In the genomic region with DNA sequence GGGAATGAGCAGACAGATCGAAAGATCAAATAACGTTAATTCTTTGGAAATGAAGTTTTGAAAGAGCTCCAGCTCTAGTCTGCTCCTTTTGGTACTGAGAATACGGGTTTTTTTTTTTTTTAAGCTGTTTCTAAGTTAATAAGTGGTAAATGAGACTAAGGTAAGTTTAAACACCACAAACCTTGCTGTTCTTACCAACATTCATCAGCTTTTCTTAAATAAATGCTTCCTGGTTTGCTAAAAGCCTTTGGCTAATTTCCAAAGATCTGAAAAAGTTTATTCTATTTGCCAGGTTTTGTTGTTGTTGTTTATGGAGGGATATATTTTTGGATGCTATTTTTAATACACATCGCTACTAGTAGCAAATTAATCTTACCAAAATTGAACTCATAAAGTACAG, we compare ENCODE assay signal across 1 cellular context.
TF ChIP-seq lines count a peak whose summit lies in the region.

No MANE protein-coding gene starts in this region.

TF ChIP-seq in K562, 482 proteins besides CTCF, POLR2A, EP300 and RAD21:
- TF ChIP-seq, protein P1, sequence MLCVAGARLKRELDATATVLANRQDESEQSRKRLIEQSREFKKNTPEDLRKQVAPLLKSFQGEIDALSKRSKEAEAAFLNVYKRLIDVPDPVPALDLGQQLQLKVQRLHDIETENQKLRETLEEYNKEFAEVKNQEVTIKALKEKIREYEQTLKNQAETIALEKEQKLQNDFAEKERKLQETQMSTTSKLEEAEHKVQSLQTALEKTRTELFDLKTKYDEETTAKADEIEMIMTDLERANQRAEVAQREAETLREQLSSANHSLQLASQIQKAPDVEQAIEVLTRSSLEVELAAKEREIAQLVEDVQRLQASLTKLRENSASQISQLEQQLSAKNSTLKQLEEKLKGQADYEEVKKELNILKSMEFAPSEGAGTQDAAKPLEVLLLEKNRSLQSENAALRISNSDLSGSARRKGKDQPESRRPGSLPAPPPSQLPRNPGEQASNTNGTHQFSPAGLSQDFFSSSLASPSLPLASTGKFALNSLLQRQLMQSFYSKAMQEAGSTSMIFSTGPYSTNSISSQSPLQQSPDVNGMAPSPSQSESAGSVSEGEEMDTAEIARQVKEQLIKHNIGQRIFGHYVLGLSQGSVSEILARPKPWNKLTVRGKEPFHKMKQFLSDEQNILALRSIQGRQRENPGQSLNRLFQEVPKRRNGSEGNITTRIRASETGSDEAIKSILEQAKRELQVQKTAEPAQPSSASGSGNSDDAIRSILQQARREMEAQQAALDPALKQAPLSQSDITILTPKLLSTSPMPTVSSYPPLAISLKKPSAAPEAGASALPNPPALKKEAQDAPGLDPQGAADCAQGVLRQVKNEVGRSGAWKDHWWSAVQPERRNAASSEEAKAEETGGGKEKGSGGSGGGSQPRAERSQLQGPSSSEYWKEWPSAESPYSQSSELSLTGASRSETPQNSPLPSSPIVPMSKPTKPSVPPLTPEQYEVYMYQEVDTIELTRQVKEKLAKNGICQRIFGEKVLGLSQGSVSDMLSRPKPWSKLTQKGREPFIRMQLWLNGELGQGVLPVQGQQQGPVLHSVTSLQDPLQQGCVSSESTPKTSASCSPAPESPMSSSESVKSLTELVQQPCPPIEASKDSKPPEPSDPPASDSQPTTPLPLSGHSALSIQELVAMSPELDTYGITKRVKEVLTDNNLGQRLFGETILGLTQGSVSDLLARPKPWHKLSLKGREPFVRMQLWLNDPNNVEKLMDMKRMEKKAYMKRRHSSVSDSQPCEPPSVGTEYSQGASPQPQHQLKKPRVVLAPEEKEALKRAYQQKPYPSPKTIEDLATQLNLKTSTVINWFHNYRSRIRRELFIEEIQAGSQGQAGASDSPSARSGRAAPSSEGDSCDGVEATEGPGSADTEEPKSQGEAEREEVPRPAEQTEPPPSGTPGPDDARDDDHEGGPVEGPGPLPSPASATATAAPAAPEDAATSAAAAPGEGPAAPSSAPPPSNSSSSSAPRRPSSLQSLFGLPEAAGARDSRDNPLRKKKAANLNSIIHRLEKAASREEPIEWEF (CRISPR knock-in tag; IDR thresholded peaks at IDR 0.05), result no peak
- TF ChIP-seq, protein P2, sequence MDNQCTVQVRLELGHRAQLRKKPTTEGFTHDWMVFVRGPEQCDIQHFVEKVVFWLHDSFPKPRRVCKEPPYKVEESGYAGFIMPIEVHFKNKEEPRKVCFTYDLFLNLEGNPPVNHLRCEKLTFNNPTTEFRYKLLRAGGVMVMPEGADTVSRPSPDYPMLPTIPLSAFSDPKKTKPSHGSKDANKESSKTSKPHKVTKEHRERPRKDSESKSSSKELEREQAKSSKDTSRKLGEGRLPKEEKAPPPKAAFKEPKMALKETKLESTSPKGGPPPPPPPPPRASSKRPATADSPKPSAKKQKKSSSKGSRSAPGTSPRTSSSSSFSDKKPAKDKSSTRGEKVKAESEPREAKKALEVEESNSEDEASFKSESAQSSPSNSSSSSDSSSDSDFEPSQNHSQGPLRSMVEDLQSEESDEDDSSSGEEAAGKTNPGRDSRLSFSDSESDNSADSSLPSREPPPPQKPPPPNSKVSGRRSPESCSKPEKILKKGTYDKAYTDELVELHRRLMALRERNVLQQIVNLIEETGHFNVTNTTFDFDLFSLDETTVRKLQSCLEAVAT (IDR thresholded peaks at IDR 0.05), result no peak
- TF ChIP-seq E2F3 (CRISPR knock-in tag; IDR thresholded peaks at IDR 0.05) (no peak), SNIP1 (IDR thresholded peaks at IDR 0.05; ENCODE audit: low read depth) (no peak), ZC3H4 (CRISPR knock-in tag; IDR thresholded peaks at IDR 0.05; ENCODE audit: borderline replicate concordance) (no peak), MAFF (IDR thresholded peaks at IDR 0.05; ENCODE audit: low read length) (no peak), CHD2 (IDR thresholded peaks at IDR 0.05; ENCODE audit: low read depth, low read length) (no peak), SMAD3 (CRISPR knock-in tag; conservative IDR thresholded peaks at IDR 0.05) (no peak), EHMT2 (IDR thresholded peaks at IDR 0.05) (no peak), POLR2G (IDR thresholded peaks at IDR 0.05; ENCODE audit: low read depth, low read length) (no peak), HOXB6 (CRISPR knock-in tag; IDR thresholded peaks at IDR 0.05; ENCODE audit: borderline replicate concordance) (no peak), BCL6 (CRISPR knock-in tag; IDR thresholded peaks at IDR 0.05) (no peak), ILK (tag; IDR thresholded peaks at IDR 0.05; ENCODE audit: borderline replicate concordance, low read depth) (no peak), PCBP1 (IDR thresholded peaks at IDR 0.05; ENCODE audit: low read depth, low read length, poor library complexity, severe bottlenecking) (no peak), HIVEP1 (CRISPR knock-in tag; IDR thresholded peaks at IDR 0.05) (no peak), JUNB (CRISPR knock-in tag; conservative IDR thresholded peaks at IDR 0.05) (no peak), ESRRB (CRISPR knock-in tag; IDR thresholded peaks at IDR 0.05; ENCODE audit: borderline replicate concordance) (no peak), DIDO1 (tag; IDR thresholded peaks at IDR 0.05; ENCODE audit: low read depth) (no peak), EGR1 (conservative IDR thresholded peaks at IDR 0.05) (no peak)
- TF ChIP-seq, protein P3, sequence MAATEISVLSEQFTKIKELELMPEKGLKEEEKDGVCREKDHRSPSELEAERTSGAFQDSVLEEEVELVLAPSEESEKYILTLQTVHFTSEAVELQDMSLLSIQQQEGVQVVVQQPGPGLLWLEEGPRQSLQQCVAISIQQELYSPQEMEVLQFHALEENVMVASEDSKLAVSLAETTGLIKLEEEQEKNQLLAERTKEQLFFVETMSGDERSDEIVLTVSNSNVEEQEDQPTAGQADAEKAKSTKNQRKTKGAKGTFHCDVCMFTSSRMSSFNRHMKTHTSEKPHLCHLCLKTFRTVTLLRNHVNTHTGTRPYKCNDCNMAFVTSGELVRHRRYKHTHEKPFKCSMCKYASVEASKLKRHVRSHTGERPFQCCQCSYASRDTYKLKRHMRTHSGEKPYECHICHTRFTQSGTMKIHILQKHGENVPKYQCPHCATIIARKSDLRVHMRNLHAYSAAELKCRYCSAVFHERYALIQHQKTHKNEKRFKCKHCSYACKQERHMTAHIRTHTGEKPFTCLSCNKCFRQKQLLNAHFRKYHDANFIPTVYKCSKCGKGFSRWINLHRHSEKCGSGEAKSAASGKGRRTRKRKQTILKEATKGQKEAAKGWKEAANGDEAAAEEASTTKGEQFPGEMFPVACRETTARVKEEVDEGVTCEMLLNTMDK (IDR thresholded peaks at IDR 0.05; ENCODE audit: borderline replicate concordance, insufficient read depth, low read depth, low read length, poor library complexity, severe bottlenecking), result no peak
